Comparison of ENCODE assay signal across 1 cellular context in the genomic region with DNA sequence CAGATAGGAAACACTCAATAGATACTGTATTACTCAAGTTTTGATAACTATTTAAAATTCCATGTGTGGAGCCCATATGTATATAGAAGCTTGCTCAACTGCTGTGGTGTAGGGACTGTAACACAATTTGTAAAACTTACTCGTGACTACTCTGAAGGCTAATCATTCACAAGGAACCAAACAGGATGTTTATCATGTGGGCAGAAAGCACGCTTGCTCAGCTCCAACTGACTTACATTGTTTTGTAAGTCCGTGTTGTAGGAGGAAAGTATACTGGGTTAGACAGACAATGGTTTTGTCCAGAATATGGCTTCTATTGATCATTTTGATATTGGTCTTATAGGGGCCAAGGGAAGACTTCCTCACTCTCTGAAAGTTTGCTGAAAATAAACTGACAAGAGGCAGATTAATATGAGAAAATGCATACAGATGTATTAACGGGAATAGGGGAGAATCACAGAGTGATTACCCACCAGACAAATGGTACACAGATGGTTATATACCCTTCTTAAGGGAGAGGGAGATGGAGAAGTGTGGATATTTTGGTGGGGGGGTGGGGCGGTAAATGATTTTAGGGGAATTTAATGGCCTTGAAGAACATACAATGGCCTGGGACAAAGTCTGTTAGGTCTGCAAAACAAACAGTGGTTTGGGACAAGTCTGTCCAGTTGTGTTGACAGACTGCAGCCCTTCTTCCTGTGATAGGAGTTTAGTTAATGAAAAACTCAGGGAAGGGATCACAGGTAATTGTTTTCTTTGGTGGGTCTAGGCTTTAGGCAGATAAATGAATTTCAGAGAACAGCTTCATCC.
TF ChIP-seq lines count a peak whose summit lies in the region.

No MANE protein-coding gene starts in this region.

TF ChIP-seq in HepG2, 621 proteins besides CTCF, POLR2A, EP300 and RAD21 (continued from another document and continues in another):
- peak; percentile 79; the same call in 1 of the 2 replicates for TF ChIP-seq SP5 (CRISPR knock-in tag; IDR thresholded peaks at IDR 0.05; ENCODE audit: borderline replicate concordance, low read depth)
- TF ChIP-seq, protein P1, sequence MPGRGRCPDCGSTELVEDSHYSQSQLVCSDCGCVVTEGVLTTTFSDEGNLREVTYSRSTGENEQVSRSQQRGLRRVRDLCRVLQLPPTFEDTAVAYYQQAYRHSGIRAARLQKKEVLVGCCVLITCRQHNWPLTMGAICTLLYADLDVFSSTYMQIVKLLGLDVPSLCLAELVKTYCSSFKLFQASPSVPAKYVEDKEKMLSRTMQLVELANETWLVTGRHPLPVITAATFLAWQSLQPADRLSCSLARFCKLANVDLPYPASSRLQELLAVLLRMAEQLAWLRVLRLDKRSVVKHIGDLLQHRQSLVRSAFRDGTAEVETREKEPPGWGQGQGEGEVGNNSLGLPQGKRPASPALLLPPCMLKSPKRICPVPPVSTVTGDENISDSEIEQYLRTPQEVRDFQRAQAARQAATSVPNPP (CRISPR knock-in tag; IDR thresholded peaks at IDR 0.05) = 0 out of 2 replicates have a peak, but pooled peaks have one; percentile 29
- no peak for TF ChIP-seq ZNF850 (CRISPR knock-in tag; conservative IDR thresholded peaks at IDR 0.05)
- TF ChIP-seq KLF6 (CRISPR knock-in tag; IDR thresholded peaks at IDR 0.05) = 0 out of 2 replicates have a peak, but pooled peaks have one; percentile 18
- peak; percentile 90 for TF ChIP-seq SSRP1 (CRISPR knock-in tag; IDR thresholded peaks at IDR 0.05)
- peak; percentile 79 for TF ChIP-seq RARA (CRISPR knock-in tag; IDR thresholded peaks at IDR 0.05)
- peak; percentile 71 for TF ChIP-seq BCL6 (CRISPR knock-in tag; IDR thresholded peaks at IDR 0.05)
- TF ChIP-seq STAG1 (CRISPR knock-in tag; IDR thresholded peaks at IDR 0.05) = peak; percentile 25
- TF ChIP-seq, protein P2, sequence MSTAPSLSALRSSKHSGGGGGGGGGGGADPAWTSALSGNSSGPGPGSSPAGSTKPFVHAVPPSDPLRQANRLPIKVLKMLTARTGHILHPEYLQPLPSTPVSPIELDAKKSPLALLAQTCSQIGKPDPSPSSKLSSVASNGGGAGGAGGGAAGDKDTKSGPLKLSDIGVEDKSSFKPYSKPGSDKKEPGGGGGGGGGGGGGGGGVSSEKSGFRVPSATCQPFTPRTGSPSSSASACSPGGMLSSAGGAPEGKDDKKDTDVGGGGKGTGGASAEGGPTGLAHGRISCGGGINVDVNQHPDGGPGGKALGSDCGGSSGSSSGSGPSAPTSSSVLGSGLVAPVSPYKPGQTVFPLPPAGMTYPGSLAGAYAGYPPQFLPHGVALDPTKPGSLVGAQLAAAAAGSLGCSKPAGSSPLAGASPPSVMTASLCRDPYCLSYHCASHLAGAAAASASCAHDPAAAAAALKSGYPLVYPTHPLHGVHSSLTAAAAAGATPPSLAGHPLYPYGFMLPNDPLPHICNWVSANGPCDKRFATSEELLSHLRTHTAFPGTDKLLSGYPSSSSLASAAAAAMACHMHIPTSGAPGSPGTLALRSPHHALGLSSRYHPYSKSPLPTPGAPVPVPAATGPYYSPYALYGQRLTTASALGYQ (CRISPR knock-in tag; IDR thresholded peaks at IDR 0.05) = peak; percentile 64; the same call in 1 of the 2 replicates
- no peak for TF ChIP-seq SIN3B (IDR thresholded peaks at IDR 0.05; ENCODE audit: low read length)
- peak; percentile 35 for TF ChIP-seq THAP11 (CRISPR knock-in tag; IDR thresholded peaks at IDR 0.05)
- peak; percentile 92; the same call in 1 of the 2 replicates for TF ChIP-seq ZNF367 (CRISPR knock-in tag; IDR thresholded peaks at IDR 0.05; ENCODE audit: borderline replicate concordance)
- TF ChIP-seq NFIC (IDR thresholded peaks at IDR 0.05; ENCODE audit: low read length) = peak; percentile 97
- no peak for TF ChIP-seq TEAD2 (CRISPR knock-in tag; IDR thresholded peaks at IDR 0.05)
- peak; percentile 65 for TF ChIP-seq RBFOX2 (IDR thresholded peaks at IDR 0.05; ENCODE audit: low read depth, low read length)
- TF ChIP-seq, protein P3, sequence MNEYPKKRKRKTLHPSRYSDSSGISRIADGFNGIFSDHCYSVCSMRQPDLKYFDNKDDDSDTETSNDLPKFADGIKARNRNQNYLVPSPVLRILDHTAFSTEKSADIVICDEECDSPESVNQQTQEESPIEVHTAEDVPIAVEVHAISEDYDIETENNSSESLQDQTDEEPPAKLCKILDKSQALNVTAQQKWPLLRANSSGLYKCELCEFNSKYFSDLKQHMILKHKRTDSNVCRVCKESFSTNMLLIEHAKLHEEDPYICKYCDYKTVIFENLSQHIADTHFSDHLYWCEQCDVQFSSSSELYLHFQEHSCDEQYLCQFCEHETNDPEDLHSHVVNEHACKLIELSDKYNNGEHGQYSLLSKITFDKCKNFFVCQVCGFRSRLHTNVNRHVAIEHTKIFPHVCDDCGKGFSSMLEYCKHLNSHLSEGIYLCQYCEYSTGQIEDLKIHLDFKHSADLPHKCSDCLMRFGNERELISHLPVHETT (CRISPR knock-in tag; conservative IDR thresholded peaks at IDR 0.05) = peak; percentile 58; the same call in 1 of the 2 replicates
- TF ChIP-seq, protein P4, sequence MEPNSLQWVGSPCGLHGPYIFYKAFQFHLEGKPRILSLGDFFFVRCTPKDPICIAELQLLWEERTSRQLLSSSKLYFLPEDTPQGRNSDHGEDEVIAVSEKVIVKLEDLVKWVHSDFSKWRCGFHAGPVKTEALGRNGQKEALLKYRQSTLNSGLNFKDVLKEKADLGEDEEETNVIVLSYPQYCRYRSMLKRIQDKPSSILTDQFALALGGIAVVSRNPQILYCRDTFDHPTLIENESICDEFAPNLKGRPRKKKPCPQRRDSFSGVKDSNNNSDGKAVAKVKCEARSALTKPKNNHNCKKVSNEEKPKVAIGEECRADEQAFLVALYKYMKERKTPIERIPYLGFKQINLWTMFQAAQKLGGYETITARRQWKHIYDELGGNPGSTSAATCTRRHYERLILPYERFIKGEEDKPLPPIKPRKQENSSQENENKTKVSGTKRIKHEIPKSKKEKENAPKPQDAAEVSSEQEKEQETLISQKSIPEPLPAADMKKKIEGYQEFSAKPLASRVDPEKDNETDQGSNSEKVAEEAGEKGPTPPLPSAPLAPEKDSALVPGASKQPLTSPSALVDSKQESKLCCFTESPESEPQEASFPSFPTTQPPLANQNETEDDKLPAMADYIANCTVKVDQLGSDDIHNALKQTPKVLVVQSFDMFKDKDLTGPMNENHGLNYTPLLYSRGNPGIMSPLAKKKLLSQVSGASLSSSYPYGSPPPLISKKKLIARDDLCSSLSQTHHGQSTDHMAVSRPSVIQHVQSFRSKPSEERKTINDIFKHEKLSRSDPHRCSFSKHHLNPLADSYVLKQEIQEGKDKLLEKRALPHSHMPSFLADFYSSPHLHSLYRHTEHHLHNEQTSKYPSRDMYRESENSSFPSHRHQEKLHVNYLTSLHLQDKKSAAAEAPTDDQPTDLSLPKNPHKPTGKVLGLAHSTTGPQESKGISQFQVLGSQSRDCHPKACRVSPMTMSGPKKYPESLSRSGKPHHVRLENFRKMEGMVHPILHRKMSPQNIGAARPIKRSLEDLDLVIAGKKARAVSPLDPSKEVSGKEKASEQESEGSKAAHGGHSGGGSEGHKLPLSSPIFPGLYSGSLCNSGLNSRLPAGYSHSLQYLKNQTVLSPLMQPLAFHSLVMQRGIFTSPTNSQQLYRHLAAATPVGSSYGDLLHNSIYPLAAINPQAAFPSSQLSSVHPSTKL (CRISPR knock-in tag; IDR thresholded peaks at IDR 0.05) = peak; percentile 88
- TF ChIP-seq PHF21A (CRISPR knock-in tag; IDR thresholded peaks at IDR 0.05) = peak; percentile 97
- no peak for TF ChIP-seq HNRNPLL (IDR thresholded peaks at IDR 0.05; ENCODE audit: low read depth, low read length, poor library complexity, severe bottlenecking)
- TF ChIP-seq TEAD3 (CRISPR knock-in tag; optimal IDR thresholded peaks at IDR 0.05; ENCODE audit: borderline replicate concordance) = peak; percentile 89
- TF ChIP-seq ZNF501 (CRISPR knock-in tag; IDR thresholded peaks at IDR 0.05) = no peak
- TF ChIP-seq SNAI1 (CRISPR knock-in tag; IDR thresholded peaks at IDR 0.05; ENCODE audit: borderline replicate concordance) = 0 out of 2 replicates have a peak, but pooled peaks have one; percentile 56
- TF ChIP-seq ZEB1 (IDR thresholded peaks at IDR 0.05; ENCODE audit: insufficient replicate concordance, low read depth) = peak; percentile 85
- TF ChIP-seq SOX13 (IDR thresholded peaks at IDR 0.05) = peak; percentile 97
- peak in 1 of 2 experiments; percentile 98; a peak in 2 of 4 replicates for TF ChIP-seq SOX13 (CRISPR knock-in tag; conservative IDR thresholded peaks at IDR 0.05 in 1 of 2, IDR thresholded peaks at IDR 0.05 in 1 of 2)
- peak; percentile 31; the same call in 1 of the 2 replicates for TF ChIP-seq GABPB1 (CRISPR knock-in tag; IDR thresholded peaks at IDR 0.05)
- peak; percentile 95 for TF ChIP-seq EHMT2 (IDR thresholded peaks at IDR 0.05; ENCODE audit: borderline replicate concordance, low read depth, low read length)
- TF ChIP-seq, protein P5, sequence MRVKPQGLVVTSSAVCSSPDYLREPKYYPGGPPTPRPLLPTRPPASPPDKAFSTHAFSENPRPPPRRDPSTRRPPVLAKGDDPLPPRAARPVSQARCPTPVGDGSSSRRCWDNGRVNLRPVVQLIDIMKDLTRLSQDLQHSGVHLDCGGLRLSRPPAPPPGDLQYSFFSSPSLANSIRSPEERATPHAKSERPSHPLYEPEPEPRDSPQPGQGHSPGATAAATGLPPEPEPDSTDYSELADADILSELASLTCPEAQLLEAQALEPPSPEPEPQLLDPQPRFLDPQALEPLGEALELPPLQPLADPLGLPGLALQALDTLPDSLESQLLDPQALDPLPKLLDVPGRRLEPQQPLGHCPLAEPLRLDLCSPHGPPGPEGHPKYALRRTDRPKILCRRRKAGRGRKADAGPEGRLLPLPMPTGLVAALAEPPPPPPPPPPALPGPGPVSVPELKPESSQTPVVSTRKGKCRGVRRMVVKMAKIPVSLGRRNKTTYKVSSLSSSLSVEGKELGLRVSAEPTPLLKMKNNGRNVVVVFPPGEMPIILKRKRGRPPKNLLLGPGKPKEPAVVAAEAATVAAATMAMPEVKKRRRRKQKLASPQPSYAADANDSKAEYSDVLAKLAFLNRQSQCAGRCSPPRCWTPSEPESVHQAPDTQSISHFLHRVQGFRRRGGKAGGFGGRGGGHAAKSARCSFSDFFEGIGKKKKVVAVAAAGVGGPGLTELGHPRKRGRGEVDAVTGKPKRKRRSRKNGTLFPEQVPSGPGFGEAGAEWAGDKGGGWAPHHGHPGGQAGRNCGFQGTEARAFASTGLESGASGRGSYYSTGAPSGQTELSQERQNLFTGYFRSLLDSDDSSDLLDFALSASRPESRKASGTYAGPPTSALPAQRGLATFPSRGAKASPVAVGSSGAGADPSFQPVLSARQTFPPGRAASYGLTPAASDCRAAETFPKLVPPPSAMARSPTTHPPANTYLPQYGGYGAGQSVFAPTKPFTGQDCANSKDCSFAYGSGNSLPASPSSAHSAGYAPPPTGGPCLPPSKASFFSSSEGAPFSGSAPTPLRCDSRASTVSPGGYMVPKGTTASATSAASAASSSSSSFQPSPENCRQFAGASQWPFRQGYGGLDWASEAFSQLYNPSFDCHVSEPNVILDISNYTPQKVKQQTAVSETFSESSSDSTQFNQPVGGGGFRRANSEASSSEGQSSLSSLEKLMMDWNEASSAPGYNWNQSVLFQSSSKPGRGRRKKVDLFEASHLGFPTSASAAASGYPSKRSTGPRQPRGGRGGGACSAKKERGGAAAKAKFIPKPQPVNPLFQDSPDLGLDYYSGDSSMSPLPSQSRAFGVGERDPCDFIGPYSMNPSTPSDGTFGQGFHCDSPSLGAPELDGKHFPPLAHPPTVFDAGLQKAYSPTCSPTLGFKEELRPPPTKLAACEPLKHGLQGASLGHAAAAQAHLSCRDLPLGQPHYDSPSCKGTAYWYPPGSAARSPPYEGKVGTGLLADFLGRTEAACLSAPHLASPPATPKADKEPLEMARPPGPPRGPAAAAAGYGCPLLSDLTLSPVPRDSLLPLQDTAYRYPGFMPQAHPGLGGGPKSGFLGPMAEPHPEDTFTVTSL (CRISPR knock-in tag; IDR thresholded peaks at IDR 0.05; ENCODE audit: borderline replicate concordance) = peak; percentile 92
- TF ChIP-seq GATAD2A (CRISPR knock-in tag; IDR thresholded peaks at IDR 0.05) = peak; percentile 85
- TF ChIP-seq SAP130 (CRISPR knock-in tag; IDR thresholded peaks at IDR 0.05; ENCODE audit: low read depth) = peak; percentile 67
- peak; percentile 98 for TF ChIP-seq HNF4G (IDR thresholded peaks at IDR 0.05; ENCODE audit: borderline replicate concordance, low read depth, low read length)
- peak; percentile 87 for TF ChIP-seq HNF4G (CRISPR knock-in tag; IDR thresholded peaks at IDR 0.05; ENCODE audit: borderline replicate concordance, low read depth)
- peak; percentile 91; the same call in 1 of the 2 replicates for TF ChIP-seq FOXK1 (CRISPR knock-in tag; IDR thresholded peaks at IDR 0.05; ENCODE audit: borderline replicate concordance, low read depth)
- peak; percentile 98 for TF ChIP-seq CHD4 (IDR thresholded peaks at IDR 0.05; ENCODE audit: borderline replicate concordance, low read length)
- TF ChIP-seq, protein P6, sequence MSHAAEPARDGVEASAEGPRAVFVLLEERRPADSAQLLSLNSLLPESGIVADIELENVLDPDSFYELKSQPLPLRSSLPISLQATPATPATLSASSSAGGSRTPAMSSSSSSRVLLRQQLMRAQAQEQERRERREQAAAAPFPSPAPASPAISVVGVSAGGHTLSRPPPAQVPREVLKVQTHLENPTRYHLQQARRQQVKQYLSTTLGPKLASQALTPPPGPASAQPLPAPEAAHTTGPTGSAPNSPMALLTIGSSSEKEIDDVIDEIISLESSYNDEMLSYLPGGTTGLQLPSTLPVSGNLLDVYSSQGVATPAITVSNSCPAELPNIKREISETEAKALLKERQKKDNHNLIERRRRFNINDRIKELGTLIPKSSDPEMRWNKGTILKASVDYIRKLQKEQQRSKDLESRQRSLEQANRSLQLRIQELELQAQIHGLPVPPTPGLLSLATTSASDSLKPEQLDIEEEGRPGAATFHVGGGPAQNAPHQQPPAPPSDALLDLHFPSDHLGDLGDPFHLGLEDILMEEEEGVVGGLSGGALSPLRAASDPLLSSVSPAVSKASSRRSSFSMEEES (CRISPR knock-in tag; IDR thresholded peaks at IDR 0.05) = peak; percentile 100
- TF ChIP-seq, protein P7, sequence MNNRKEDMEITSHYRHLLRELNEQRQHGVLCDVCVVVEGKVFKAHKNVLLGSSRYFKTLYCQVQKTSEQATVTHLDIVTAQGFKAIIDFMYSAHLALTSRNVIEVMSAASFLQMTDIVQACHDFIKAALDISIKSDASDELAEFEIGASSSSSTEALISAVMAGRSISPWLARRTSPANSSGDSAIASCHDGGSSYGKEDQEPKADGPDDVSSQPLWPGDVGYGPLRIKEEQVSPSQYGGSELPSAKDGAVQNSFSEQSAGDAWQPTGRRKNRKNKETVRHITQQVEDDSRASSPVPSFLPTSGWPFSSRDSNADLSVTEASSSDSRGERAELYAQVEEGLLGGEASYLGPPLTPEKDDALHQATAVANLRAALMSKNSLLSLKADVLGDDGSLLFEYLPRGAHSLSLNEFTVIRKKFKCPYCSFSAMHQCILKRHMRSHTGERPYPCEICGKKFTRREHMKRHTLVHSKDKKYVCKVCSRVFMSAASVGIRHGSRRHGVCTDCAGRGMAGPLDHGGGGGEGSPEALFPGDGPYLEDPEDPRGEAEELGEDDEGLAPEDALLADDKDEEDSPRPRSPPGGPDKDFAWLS (CRISPR knock-in tag; IDR thresholded peaks at IDR 0.05; ENCODE audit: borderline replicate concordance) = no peak
- peak; percentile 93; the same call in 1 of the 2 replicates for TF ChIP-seq RBAK (CRISPR knock-in tag; IDR thresholded peaks at IDR 0.05)
- peak; percentile 97 for TF ChIP-seq GATA4 (IDR thresholded peaks at IDR 0.05; ENCODE audit: borderline replicate concordance, low read depth)
- peak; percentile 53; the same call in 1 of the 2 replicates for TF ChIP-seq ZSCAN9 (CRISPR knock-in tag; IDR thresholded peaks at IDR 0.05; ENCODE audit: borderline replicate concordance)
- no peak for TF ChIP-seq TGIF2 (CRISPR knock-in tag; IDR thresholded peaks at IDR 0.05)
- no peak for TF ChIP-seq SRSF9 (IDR thresholded peaks at IDR 0.05; ENCODE audit: borderline replicate concordance, insufficient read depth, low read depth, low read length, poor library complexity, severe bottlenecking)
- no peak for TF ChIP-seq ZNF737 (CRISPR knock-in tag; IDR thresholded peaks at IDR 0.05; ENCODE audit: borderline replicate concordance)
- TF ChIP-seq ZFAT (CRISPR knock-in tag; conservative IDR thresholded peaks at IDR 0.05) = no peak
